ENCODE assay signal across 9 cellular contexts in genomic region chr3:187738089-187738399, GRCh38. TPM values are rescaled to one million over a fixed set of nuclear protein-coding genes. Genes with fewer than 3 reads are reported as not detected.
DNase-seq lines count a peak whose midpoint lies in the region; ATAC-seq and TF ChIP-seq lines count a peak whose summit lies in the region.
"Had no signal": no experiment of that assay in that cellular context is flagged by ENCODE, and none has a peak within 500 bp of the region (broad histone marks: within the 10 kb centered on the region; RNA-seq: fewer than 3 reads in every experiment).

No MANE protein-coding gene starts in this region.

- H3K4me1 ChIP-seq in stomach: peaks cover 25 to 65% (median 55%) of the 10 kb centered on the region in 4 donors

- no peaks in the 10 kb centered on the region for H3K36me3 Mint-ChIP-seq in activated naive CD8-positive, alpha-beta T cell treated with anti-CD3 and anti-CD28 coated beads for 36 hours

- no peak for TF ChIP-seq POLR2A in stomach (IDR thresholded peaks at IDR 0.05)

- peak overlapping the region; percentile 81 for H3K27ac Mint-ChIP-seq in activated naive CD8-positive, alpha-beta T cell treated with anti-CD3 and anti-CD28 coated beads for 36 hours

- DNase-seq in DMS79 treated with DMSO at 0.1 percent for 48 hours (lab: John Stamatoyannopoulos, UW) (peak; percentile 45), DMS79 (lab: John Stamatoyannopoulos, UW) (no peak), inferior parietal cortex (ENCODE audit: extremely low spot score) (peak; percentile 38), stomach (no peak), SW 1271 (lab: John Stamatoyannopoulos, UW) (no peak), GM19238 (ENCODE audit: insufficient read length, low spot score) (no peak)
- no peak for DNase-seq in activated naive CD8-positive, alpha-beta T cell treated with anti-CD3 and anti-CD28 coated beads for 36 hours

- no peaks in the 10 kb centered on the region for H3K9me3 Mint-ChIP-seq in activated naive CD8-positive, alpha-beta T cell treated with anti-CD3 and anti-CD28 coated beads for 36 hours

- ATAC-seq in HG02970 (IDR thresholded peaks at IDR 0.05; ENCODE audit: low FRiP score, unreplicated experiment): no peak

- WGBS in stomach, 5 donors: 0 to 1% (median 0%) methylated on average over 10 of the region's 10 CpGs

- no peaks in the 10 kb centered on the region for H3K9me3 ChIP-seq in stomach

- no peaks in the 10 kb centered on the region for H3K27me3 Mint-ChIP-seq in activated naive CD8-positive, alpha-beta T cell treated with anti-CD3 and anti-CD28 coated beads for 36 hours

- peaks cover 52% of the 10 kb centered on the region for H3K4me1 Mint-ChIP-seq in activated naive CD8-positive, alpha-beta T cell treated with anti-CD3 and anti-CD28 coated beads for 36 hours

- TF ChIP-seq CTCF in stomach (IDR thresholded peaks at IDR 0.05): no peak

- H3K4me3 ChIP-seq in stomach: peak overlapping the region; percentile 57 to 83 (median 70)

- H3K4me3 Mint-ChIP-seq in activated naive CD8-positive, alpha-beta T cell treated with anti-CD3 and anti-CD28 coated beads for 36 hours: peak overlapping the region; percentile 91

- intact Hi-C loops in stomach (cut with DNase I; ENCODE audit: low total_unique reads): loop anchor here (5.0 to 10.0 kb wide), 2 partner anchors 1207 to 1224 kb away; no protein-coding TSS in a partner anchor

- no peak for TF ChIP-seq EP300 in stomach (IDR thresholded peaks at IDR 0.05)

- H3K36me3 ChIP-seq in stomach: peaks cover 8 to 16% (median 15%) of the 10 kb centered on the region in 4 donors

- H3K27ac ChIP-seq in stomach: peak overlapping the region; percentile 76 to 100 (median 98)
- H3K27ac ChIP-seq: 22Rv1 had no signal

- no peaks in the 10 kb centered on the region for H3K27me3 ChIP-seq in stomach

RNA-seq across cellular contexts. Expression of gene BCL6, which starts 7.2 kb away (rescaled TPM):
- total RNA-seq in activated naive CD8-positive, alpha-beta T cell treated with anti-CD3 and anti-CD28 coated beads for 36 hours: 1 to 10 TPM; 8.0 to 8.9 TPM
- 100 to 1,000 TPM in 1 of 5 donors, 10 to 100 TPM in 4; 11.6 to 112 (median 39.7) TPM for total RNA-seq in stomach
- 10 to 100 TPM; 11.1 to 36.1 (median 23.4) TPM for polyA plus RNA-seq in stomach

RNA-seq across cellular contexts. Expression of gene RTP2, which starts 35.7 kb away (rescaled TPM):
- not detected for total RNA-seq in activated naive CD8-positive, alpha-beta T cell treated with anti-CD3 and anti-CD28 coated beads for 36 hours
- total RNA-seq in stomach: not detected
- polyA plus RNA-seq in stomach: not detected

Comparison
In these comparisons a context has a peak if more than half of its experiments do, and no peak if none do; other contexts are left out.
1. DNase-seq: peak in DMS79 treated with DMSO at 0.1 percent for 48 hours (single experiment) and inferior parietal cortex (single experiment); none in DMS79 (single experiment), activated naive CD8-positive, alpha-beta T cell treated with anti-CD3 and anti-CD28 coated beads for 36 hours (single experiment), stomach (single experiment), SW 1271 (0 of 2) and GM19238 (single experiment).